In genomic region chr5:174328626-174329299, GRCh38 we compare ENCODE assay signal across 21 cellular contexts.
DNase-seq lines count a peak whose midpoint lies in the region; ATAC-seq and TF ChIP-seq lines count a peak whose summit lies in the region.
"Had no signal": no experiment of that assay in that cellular context is flagged by ENCODE, and none has a peak within 500 bp of the region (broad histone marks: within the 10 kb centered on the region; RNA-seq: fewer than 3 reads in every experiment).

No MANE protein-coding gene starts in this region.

- intact Hi-C loops in right lobe of liver (cut with DNase I): no loop called here

- H3K9me2 ChIP-seq in SK-N-SH: no peaks in the 10 kb centered on the region

- H3K27ac ChIP-seq in SK-N-SH (ENCODE audit: low read depth in 2 of 2, low read length in 1 of 2) (peak overlapping the region; percentile 49 to 95; a peak in 3 of 4 replicates), smooth muscle cell (ENCODE audit: low read depth) (peak overlapping the region; percentile 44), right lobe of liver (no peak overlapping the region)
- H3K27ac ChIP-seq: coronary artery, esophagus squamous epithelium, SK-N-MC, upper lobe of left lung had no signal

- TF ChIP-seq CTCF in SK-N-SH (IDR thresholded peaks at IDR 0.05): no peak
- TF ChIP-seq CTCF in smooth muscle cell (IDR thresholded peaks at IDR 0.05; ENCODE audit: borderline replicate concordance, insufficient read depth, poor library complexity, severe bottlenecking): no peak
- TF ChIP-seq CTCF in right lobe of liver (IDR thresholded peaks at IDR 0.05): no peak

- no peak for TF ChIP-seq RAD21 in SK-N-SH (IDR thresholded peaks at IDR 0.05; ENCODE audit: low read length)

- H3F3A ChIP-seq in SK-N-SH (replicated peaks; ENCODE audit: insufficient read depth) (peaks cover 10% of the 10 kb centered on the region), smooth muscle cell (ENCODE audit: low read depth) (peaks cover 4% of the 10 kb centered on the region)

- ATAC-seq in SK-N-SH treated with all-trans-retinoic acid at 6 μM for 48 hours (no peak; the same call in 2 of the 3 replicates), right lobe of liver (no peak)
- ATAC-seq: left cardiac atrium; stimulated activated naive B cell treated with anti-CD40 and anti-IgM and Interleukin-4, amounts not matched to agents 10 μg/mL and 1 μg/mL and 100 μg/mL, for 72 hours had no signal

- no peak overlapping the region for H2AFZ ChIP-seq in SK-N-SH (ENCODE audit: low read depth)
- no peak overlapping the region for H2AFZ ChIP-seq in smooth muscle cell (ENCODE audit: low read depth)

- H3K9me3 ChIP-seq in SK-N-SH (no peaks in the 10 kb centered on the region), smooth muscle cell (replicated peaks; ENCODE audit: low read depth) (no peaks in the 10 kb centered on the region), right lobe of liver (no peaks in the 10 kb centered on the region)
- H3K9me3 ChIP-seq: esophagus squamous epithelium, upper lobe of left lung had no signal

- WGBS in SK-N-SH (ENCODE audit: low lambda C conversion rate): 81% methylated on average over 9 of the region's 13 CpGs
- WGBS in smooth muscle cell (ENCODE audit: low lambda C conversion rate): 81% methylated on average over 13 of the region's 13 CpGs
- 67% methylated on average over 7 of the region's 13 CpGs for WGBS in right lobe of liver (ENCODE audit: insufficient coverage, low coverage, low lambda C conversion rate, missing lambda C conversion rate)

- H3K4me2 ChIP-seq in SK-N-SH (0 out of 2 replicates have a peak overlapping the region, but pooled peaks have one; percentile 21), smooth muscle cell (no peak overlapping the region)

- H3K79me2 ChIP-seq in SK-N-SH (ENCODE audit: insufficient read depth) (no peaks in the 10 kb centered on the region), smooth muscle cell (ENCODE audit: low read depth) (no peaks in the 10 kb centered on the region)

- H3K4me3 ChIP-seq in SK-N-SH (ENCODE audit: low read depth in 2 of 2, low read length in 1 of 2): no peak overlapping the region
- H3K4me3 ChIP-seq in smooth muscle cell: no peak overlapping the region
- H3K4me3 ChIP-seq in right lobe of liver: no peak overlapping the region
- H3K4me3 ChIP-seq: coronary artery, esophagus squamous epithelium, SK-N-MC, upper lobe of left lung had no signal

- no peak for TF ChIP-seq POLR2A in right lobe of liver (IDR thresholded peaks at IDR 0.05)

- DNase-seq in SK-N-SH: no peak
- peak; percentile 65 for DNase-seq in NCI-H69 (lab: John Stamatoyannopoulos, UW)
- peak; percentile 11 for DNase-seq in fibroblast of peridontal ligament (ENCODE audit: extremely low read depth)
- no peak for DNase-seq in smooth muscle cell (lab: John Stamatoyannopoulos, UW; ENCODE audit: unreplicated experiment)
- no peak for DNase-seq in effector CD4-positive, alpha-beta T cell
- no peak for DNase-seq in right lobe of liver
- no peak for DNase-seq in HuH-7 (ENCODE audit: low spot score)
- DNase-seq: activated CD4-positive, alpha-beta memory T cell treated with anti-CD3 and anti-CD28 coated beads, Interleukin-2, amount 10 ng/mL, durations not matched to agents 7 days and 5 days; amniotic stem cell; esophagus squamous epithelium; hippocampal formation; Kasumi-1; left cardiac atrium; NCI-H187 treated with DMSO at 0.1 percent for 48 hours; NCI-H524 treated with DMSO at 0.1 percent for 48 hours; posterior cingulate gyrus; stimulated activated naive B cell treated with anti-CD40 and anti-IgM and Interleukin-4, amounts not matched to agents 10 μg/mL and 1 μg/mL and 100 μg/mL, for 72 hours; upper lobe of left lung had no signal

- TF ChIP-seq EP300 in SK-N-SH (IDR thresholded peaks at IDR 0.05; ENCODE audit: borderline replicate concordance in 1 of 2, low read depth in 1 of 2, low read length in 1 of 2): no peak

- H3K36me3 ChIP-seq in SK-N-SH (replicated peaks in 1 of 2; ENCODE audit: control insufficient read depth in 1 of 2, insufficient read depth in 2 of 2, low read length in 1 of 2): no peaks in the 10 kb centered on the region
- H3K36me3 ChIP-seq in smooth muscle cell (ENCODE audit: low read depth): no peaks in the 10 kb centered on the region
- H3K36me3 ChIP-seq in right lobe of liver: no peaks in the 10 kb centered on the region
- H3K36me3 ChIP-seq: esophagus squamous epithelium, upper lobe of left lung had no signal

- H4K20me1 ChIP-seq in SK-N-SH (ENCODE audit: insufficient read depth) (no peaks in the 10 kb centered on the region), smooth muscle cell (ENCODE audit: low read depth) (no peaks in the 10 kb centered on the region)

- no peaks in the 10 kb centered on the region for H3K27me3 ChIP-seq in SK-N-SH (ENCODE audit: insufficient read depth)
- no peaks in the 10 kb centered on the region for H3K27me3 ChIP-seq in smooth muscle cell (ENCODE audit: low read depth)
- no peaks in the 10 kb centered on the region for H3K27me3 ChIP-seq in right lobe of liver
- H3K27me3 ChIP-seq: upper lobe of left lung had no signal

- POLR2A ChIA-PET in SK-N-SH (lab: Yijun Ruan, JAX): interaction anchor here (1.8 kb wide), 1 partner anchor 283 kb away, joined by 5 read pairs; the partner anchor contains the start of gene NSG2

- H3K4me1 ChIP-seq in SK-N-SH (ENCODE audit: control insufficient read depth in 1 of 2, insufficient read depth in 2 of 2, low read depth in 1 of 2, low read length in 1 of 2): peaks cover 17 to 53% of the 10 kb centered on the region in 2 experiments
- peaks cover 21% of the 10 kb centered on the region for H3K4me1 ChIP-seq in smooth muscle cell (ENCODE audit: low read depth)
- H3K4me1 ChIP-seq in right lobe of liver: no peaks in the 10 kb centered on the region
- H3K4me1 ChIP-seq: esophagus squamous epithelium had no signal

- no peak overlapping the region for H3K9ac ChIP-seq in SK-N-SH
- H3K9ac ChIP-seq in smooth muscle cell (ENCODE audit: low read depth): peak overlapping the region; percentile 15

- CTCF ChIA-PET in SK-N-SH (lab: Yijun Ruan, JAX): interaction anchor here (0.7 to 9.2 kb wide), 12 partner anchors 9 to 465 kb away, joined by 3 to 141 read pairs (median 8); no protein-coding TSS in a partner anchor

TF ChIP-seq in SK-N-SH, 30 proteins besides CTCF, POLR2A, EP300 and RAD21 (continues in another document):
- TF ChIP-seq, protein P1, sequence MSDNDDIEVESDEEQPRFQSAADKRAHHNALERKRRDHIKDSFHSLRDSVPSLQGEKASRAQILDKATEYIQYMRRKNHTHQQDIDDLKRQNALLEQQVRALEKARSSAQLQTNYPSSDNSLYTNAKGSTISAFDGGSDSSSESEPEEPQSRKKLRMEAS (IDR thresholded peaks at IDR 0.05; ENCODE audit: low read depth): no peak
- TF ChIP-seq RCOR1 (IDR thresholded peaks at IDR 0.05; ENCODE audit: low read length) (no peak), CHD2 (IDR thresholded peaks at IDR 0.05; ENCODE audit: low read length, partially characterized antibody) (no peak)

TF ChIP-seq in SK-N-SH treated with all-trans-retinoic acid at 6 μM for 48 hours, 23 proteins besides CTCF, POLR2A, EP300 and RAD21 (continues in another document):
- TF ChIP-seq, protein P2, sequence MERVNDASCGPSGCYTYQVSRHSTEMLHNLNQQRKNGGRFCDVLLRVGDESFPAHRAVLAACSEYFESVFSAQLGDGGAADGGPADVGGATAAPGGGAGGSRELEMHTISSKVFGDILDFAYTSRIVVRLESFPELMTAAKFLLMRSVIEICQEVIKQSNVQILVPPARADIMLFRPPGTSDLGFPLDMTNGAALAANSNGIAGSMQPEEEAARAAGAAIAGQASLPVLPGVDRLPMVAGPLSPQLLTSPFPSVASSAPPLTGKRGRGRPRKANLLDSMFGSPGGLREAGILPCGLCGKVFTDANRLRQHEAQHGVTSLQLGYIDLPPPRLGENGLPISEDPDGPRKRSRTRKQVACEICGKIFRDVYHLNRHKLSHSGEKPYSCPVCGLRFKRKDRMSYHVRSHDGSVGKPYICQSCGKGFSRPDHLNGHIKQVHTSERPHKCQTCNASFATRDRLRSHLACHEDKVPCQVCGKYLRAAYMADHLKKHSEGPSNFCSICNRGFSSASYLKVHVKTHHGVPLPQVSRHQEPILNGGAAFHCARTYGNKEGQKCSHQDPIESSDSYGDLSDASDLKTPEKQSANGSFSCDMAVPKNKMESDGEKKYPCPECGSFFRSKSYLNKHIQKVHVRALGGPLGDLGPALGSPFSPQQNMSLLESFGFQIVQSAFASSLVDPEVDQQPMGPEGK (CRISPR knock-in tag; IDR thresholded peaks at IDR 0.05; ENCODE audit: borderline replicate concordance): no peak
- TF ChIP-seq CREB5 (CRISPR knock-in tag; IDR thresholded peaks at IDR 0.05; ENCODE audit: low read depth): no peak
- TF ChIP-seq PPARA (CRISPR knock-in tag; IDR thresholded peaks at IDR 0.05; ENCODE audit: borderline replicate concordance): no peak
- TF ChIP-seq CSRNP3 (CRISPR knock-in tag; IDR thresholded peaks at IDR 0.05): no peak
- TF ChIP-seq ZNF565 (CRISPR knock-in tag; conservative IDR thresholded peaks at IDR 0.05; ENCODE audit: low read depth): no peak
- TF ChIP-seq ZC3H10 (CRISPR knock-in tag; IDR thresholded peaks at IDR 0.05): no peak
- TF ChIP-seq CSDC2 (CRISPR knock-in tag; IDR thresholded peaks at IDR 0.05): no peak
- TF ChIP-seq ISL1 (CRISPR knock-in tag; IDR thresholded peaks at IDR 0.05): no peak
- no peak for TF ChIP-seq ZFP30 (CRISPR knock-in tag; IDR thresholded peaks at IDR 0.05)
- TF ChIP-seq ESRRG (CRISPR knock-in tag; IDR thresholded peaks at IDR 0.05): no peak
- no peak for TF ChIP-seq OSR1 (CRISPR knock-in tag; IDR thresholded peaks at IDR 0.05)

Comparison
In these comparisons a context has a peak if more than half of its experiments do, and no peak if none do; other contexts are left out.
1. DNase-seq: peak in NCI-H69 (single experiment) and fibroblast of peridontal ligament (single experiment); none in SK-N-SH (single experiment), smooth muscle cell (single experiment), effector CD4-positive, alpha-beta T cell (single experiment), right lobe of liver (0 of 3) and HuH-7 (single experiment).
2. H3K27ac ChIP-seq: peak in SK-N-SH (2 of 2) and smooth muscle cell (single experiment); none in right lobe of liver (0 of 3).